Comparison of ENCODE assay signal across 8 cellular contexts in the genomic region with DNA sequence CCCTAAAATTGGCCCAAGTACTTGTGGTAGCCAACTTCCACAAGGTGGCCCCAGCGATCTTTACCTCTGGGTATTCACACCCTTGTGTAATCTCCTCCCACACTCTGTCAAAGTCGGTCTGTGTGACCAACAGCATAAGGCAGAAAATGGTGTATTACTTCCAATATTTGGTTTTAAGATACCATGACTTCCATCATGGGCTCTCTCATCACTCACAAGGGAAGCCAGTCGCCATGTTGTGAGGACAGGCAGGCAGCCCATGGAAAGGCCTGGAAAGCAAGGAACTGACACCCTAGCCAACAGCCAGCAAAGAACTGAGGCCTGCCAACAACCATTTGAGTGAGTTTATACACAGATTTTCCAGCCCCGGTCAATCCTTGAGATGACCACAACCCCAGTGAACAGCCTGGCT.
A peak's percentile ranks its signal among the peaks of the same experiment; 100 is the strongest.
DNase-seq lines count a peak whose midpoint lies in the region; ATAC-seq and TF ChIP-seq lines count a peak whose summit lies in the region.

No MANE protein-coding gene starts in this region.

- H3K36me3 Mint-ChIP-seq in mesothelial cell of epicardium, result no peaks in the 10 kb centered on the region
- H3K36me3 Mint-ChIP-seq in stimulated activated effector memory CD8-positive, alpha-beta T cell treated with anti-CD3 and anti-CD28 coated beads, Interleukin-12 subunit alpha, Interleukin-12 subunit beta, amount 100 ng/mL, for 72 hours, result no peaks in the 10 kb centered on the region

- peaks cover 5% of the 10 kb centered on the region for H3K27me3 Mint-ChIP-seq in mesothelial cell of epicardium (ENCODE audit: low read depth)

- H3K4me3 Mint-ChIP-seq in mesothelial cell of epicardium, result no peak overlapping the region
- no peak overlapping the region for H3K4me3 Mint-ChIP-seq in stimulated activated effector memory CD8-positive, alpha-beta T cell treated with anti-CD3 and anti-CD28 coated beads, Interleukin-12 subunit alpha, Interleukin-12 subunit beta, amount 100 ng/mL, for 72 hours

- no peaks in the 10 kb centered on the region for H3K9me3 Mint-ChIP-seq in mesothelial cell of epicardium
- no peaks in the 10 kb centered on the region for H3K9me3 Mint-ChIP-seq in stimulated activated effector memory CD8-positive, alpha-beta T cell treated with anti-CD3 and anti-CD28 coated beads, Interleukin-12 subunit alpha, Interleukin-12 subunit beta, amount 100 ng/mL, for 72 hours

- peaks cover 10% of the 10 kb centered on the region for H3K4me1 Mint-ChIP-seq in mesothelial cell of epicardium
- H3K4me1 Mint-ChIP-seq in stimulated activated effector memory CD8-positive, alpha-beta T cell treated with anti-CD3 and anti-CD28 coated beads, Interleukin-12 subunit alpha, Interleukin-12 subunit beta, amount 100 ng/mL, for 72 hours, result peaks cover 6% of the 10 kb centered on the region

- no peak overlapping the region for H3K27ac Mint-ChIP-seq in mesothelial cell of epicardium
- peak overlapping the region; percentile 43 for H3K27ac Mint-ChIP-seq in stimulated activated effector memory CD8-positive, alpha-beta T cell treated with anti-CD3 and anti-CD28 coated beads, Interleukin-12 subunit alpha, Interleukin-12 subunit beta, amount 100 ng/mL, for 72 hours

- DNase-seq in COLO668 (lab: John Stamatoyannopoulos, UW; ENCODE audit: unreplicated experiment) (peak; percentile 68), NCI-H69 (lab: John Stamatoyannopoulos, UW) (peak; percentile 95), mesothelial cell of epicardium (ENCODE audit: low spot score in 2 of 2, unreplicated experiment in 2 of 2) (no peak)
- DNase-seq in activated CD4-positive, alpha-beta T cell treated with anti-CD3 and anti-CD28 coated beads, Interleukin-2, amount 50 U/mL, for 4 hours, result peak; percentile 65 to 66
- DNase-seq in effector CD4-positive, alpha-beta T cell, result peak; percentile 58
- DNase-seq in stimulated activated effector memory CD8-positive, alpha-beta T cell treated with anti-CD3 and anti-CD28 coated beads, Interleukin-12 subunit alpha, Interleukin-12 subunit beta, amount 100 ng/mL, for 72 hours (ENCODE audit: low spot score in 2 of 2), result peak; percentile 49 to 84

- TF ChIP-seq CTCF in mesothelial cell of epicardium (IDR thresholded peaks at IDR 0.05; ENCODE audit: unreplicated experiment), result peak; percentile 28

- peak; percentile 92 for ATAC-seq in GM19397 (IDR thresholded peaks at IDR 0.05; ENCODE audit: unreplicated experiment)
- ATAC-seq in HG03460 (IDR thresholded peaks at IDR 0.05; ENCODE audit: unreplicated experiment), result peak; percentile 98
- peak; percentile 98 for ATAC-seq in stimulated activated effector memory CD8-positive, alpha-beta T cell treated with anti-CD3 and anti-CD28 coated beads, Interleukin-12 subunit alpha, Interleukin-12 subunit beta, amount 100 ng/mL, for 72 hours

Comparison
In these comparisons a context has a peak if more than half of its experiments do, and no peak if none do; other contexts are left out.
1. DNase-seq: peak in COLO668 (single experiment), NCI-H69 (single experiment), activated CD4-positive, alpha-beta T cell treated with anti-CD3 and anti-CD28 coated beads, Interleukin-2, amount 50 U/mL, for 4 hours (2 of 2), effector CD4-positive, alpha-beta T cell (single experiment) and stimulated activated effector memory CD8-positive, alpha-beta T cell treated with anti-CD3 and anti-CD28 coated beads, Interleukin-12 subunit alpha, Interleukin-12 subunit beta, amount 100 ng/mL, for 72 hours (2 of 2); none in mesothelial cell of epicardium (0 of 2).
2. Peak in every context shown above with its lines, with median percentiles within 50 percentile points of each other: ATAC-seq.